8 cellular contexts compared by ENCODE assay signal in the genomic region with DNA sequence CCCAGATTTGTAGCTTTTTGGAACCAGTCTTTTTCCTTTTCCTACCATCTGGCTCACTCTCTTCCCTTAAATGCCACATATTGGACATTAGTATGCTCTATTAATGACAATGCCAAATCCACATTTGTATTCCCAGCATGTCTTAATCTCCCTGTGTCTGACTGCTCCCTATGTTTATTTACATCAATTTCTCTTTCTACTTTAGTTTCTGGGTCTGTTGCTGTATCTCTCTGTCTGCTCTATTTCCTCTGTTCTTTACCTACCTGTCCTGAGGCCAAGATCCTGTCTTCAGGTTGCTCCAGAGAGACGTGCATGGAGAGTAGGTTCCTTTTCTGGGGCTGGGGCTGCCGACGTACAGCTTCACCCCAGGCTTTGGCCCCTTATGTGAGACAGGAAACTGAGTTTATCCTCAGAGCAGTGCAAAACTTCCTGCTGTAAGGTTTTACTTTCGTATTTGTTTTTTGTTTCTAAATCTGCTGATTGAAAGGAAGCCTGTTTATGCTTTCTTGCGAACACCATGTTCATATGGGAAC. TPM values are rescaled to one million over a fixed set of nuclear protein-coding genes. Genes with fewer than 3 reads are reported as not detected.
DNase-seq lines count a peak whose midpoint lies in the region; ATAC-seq and TF ChIP-seq lines count a peak whose summit lies in the region.

No MANE protein-coding gene starts in this region.

- H3K36me3 ChIP-seq in mucosa of descending colon (ENCODE audit: low read depth): no peaks in the 10 kb centered on the region

- no peak overlapping the region for H2BK12ac ChIP-seq in H9 (ENCODE audit: insufficient read length, low read depth, low read length)

- peak; percentile 41 for DNase-seq in CD1c-positive myeloid dendritic cell (ENCODE audit: extremely low spot score)
- DNase-seq in activated T-helper 1 cell treated with anti-CD3 and anti-CD28 coated beads, Interleukin-12 subunit alpha, Interleukin-12 subunit beta, Interleukin-2, Interleukin-4 antibody, amounts not matched to agents 30 ng/mL and 10 ng/mL and 1 ng/mL, durations not matched to agents 14 hours and 24 hours and 36 hours (ENCODE audit: low spot score): peak; percentile 40
- peak; percentile 41 to 55 (median 46) for DNase-seq in mucosa of descending colon
- no peak for DNase-seq in glomerular visceral epithelial cell (ENCODE audit: extremely low spot score)
- DNase-seq in NCI-H2081 treated with DMSO at 0.1 percent for 48 hours (lab: John Stamatoyannopoulos, UW): no peak
- DNase-seq in H9: no peak

- no peak overlapping the region for H4K8ac ChIP-seq in H9 (replicated peaks; ENCODE audit: insufficient read length, low read depth, low read length)

- TF ChIP-seq CTCF in mucosa of descending colon (IDR thresholded peaks at IDR 0.05) (no peak), H9 (conservative IDR thresholded peaks at IDR 0.05) (no peak)

- H3K23me2 ChIP-seq in H9 (ENCODE audit: insufficient read length, low read depth, low read length, poor library complexity, severe bottlenecking): no peaks in the 10 kb centered on the region

- no peaks in the 10 kb centered on the region for H3K79me2 ChIP-seq in H9 (ENCODE audit: insufficient read depth, low read length)

- no peak overlapping the region for H3K23ac ChIP-seq in H9 (ENCODE audit: insufficient read length, low read depth, low read length)

- no peak overlapping the region for H3K18ac ChIP-seq in H9 (ENCODE audit: insufficient read length, low read depth, low read length)

- H3K27me3 ChIP-seq in H9 (ENCODE audit: insufficient read depth, low read length): no peaks in the 10 kb centered on the region

- H3K9ac ChIP-seq in H9 (ENCODE audit: extremely low read depth, insufficient read length, low read length): no peak overlapping the region

- no peaks in the 10 kb centered on the region for H3K4me1 Mint-ChIP-seq in activated T-helper 1 cell treated with anti-CD3 and anti-CD28 coated beads, Interleukin-12 subunit alpha, Interleukin-12 subunit beta, Interleukin-2, Interleukin-4 antibody, amounts not matched to agents 30 ng/mL and 10 ng/mL and 1 ng/mL, durations not matched to agents 14 hours and 24 hours and 36 hours (ENCODE audit: low read depth)
- no peaks in the 10 kb centered on the region for H3K4me1 Mint-ChIP-seq in H9

- no peak overlapping the region for H3T11ph ChIP-seq in H9 (ENCODE audit: low read length)

- no peak overlapping the region for H3K4me2 ChIP-seq in H9 (ENCODE audit: insufficient read depth, insufficient read length, low read length)

- H3K4me3 Mint-ChIP-seq in activated T-helper 1 cell treated with anti-CD3 and anti-CD28 coated beads, Interleukin-12 subunit alpha, Interleukin-12 subunit beta, Interleukin-2, Interleukin-4 antibody, amounts not matched to agents 30 ng/mL and 10 ng/mL and 1 ng/mL, durations not matched to agents 14 hours and 24 hours and 36 hours: no peak overlapping the region
- no peak overlapping the region for H3K4me3 Mint-ChIP-seq in H9

- H4K5ac ChIP-seq in H9 (ENCODE audit: insufficient read length, low read depth, low read length): no peak overlapping the region

- H3K9me3 ChIP-seq in mucosa of descending colon: no peaks in the 10 kb centered on the region
- H3K9me3 ChIP-seq in H9 (ENCODE audit: control insufficient read depth, low read depth, low read length): no peaks in the 10 kb centered on the region

- no peaks in the 10 kb centered on the region for H3K9me3 Mint-ChIP-seq in activated T-helper 1 cell treated with anti-CD3 and anti-CD28 coated beads, Interleukin-12 subunit alpha, Interleukin-12 subunit beta, Interleukin-2, Interleukin-4 antibody, amounts not matched to agents 30 ng/mL and 10 ng/mL and 1 ng/mL, durations not matched to agents 14 hours and 24 hours and 36 hours
- no peaks in the 10 kb centered on the region; a peak in 1 of 5 replicates for H3K9me3 Mint-ChIP-seq in H9

- H2AK5ac ChIP-seq in H9 (ENCODE audit: insufficient read length, low read length): no peak overlapping the region

- ATAC-seq in GM19397 (IDR thresholded peaks at IDR 0.05; ENCODE audit: unreplicated experiment) (peak; percentile 79), HG03460 (IDR thresholded peaks at IDR 0.05; ENCODE audit: unreplicated experiment) (peak; percentile 83), mucosa of descending colon (peak; percentile 88)

- no peak overlapping the region for H3K27ac Mint-ChIP-seq in activated T-helper 1 cell treated with anti-CD3 and anti-CD28 coated beads, Interleukin-12 subunit alpha, Interleukin-12 subunit beta, Interleukin-2, Interleukin-4 antibody, amounts not matched to agents 30 ng/mL and 10 ng/mL and 1 ng/mL, durations not matched to agents 14 hours and 24 hours and 36 hours
- H3K27ac Mint-ChIP-seq in H9: no peak overlapping the region

- no peak overlapping the region for H3K4ac ChIP-seq in H9 (ENCODE audit: low read depth, low read length)

- H2BK5ac ChIP-seq in H9 (ENCODE audit: insufficient read length, low read length): no peak overlapping the region

- H2BK20ac ChIP-seq in H9 (ENCODE audit: low read depth, low read length, poor library complexity, severe bottlenecking): no peak overlapping the region

- no peak overlapping the region for H4K91ac ChIP-seq in H9 (ENCODE audit: insufficient read length, low read depth, low read length)

- H3K4me3 ChIP-seq in mucosa of descending colon: no peak overlapping the region

- H3K27me3 Mint-ChIP-seq in activated T-helper 1 cell treated with anti-CD3 and anti-CD28 coated beads, Interleukin-12 subunit alpha, Interleukin-12 subunit beta, Interleukin-2, Interleukin-4 antibody, amounts not matched to agents 30 ng/mL and 10 ng/mL and 1 ng/mL, durations not matched to agents 14 hours and 24 hours and 36 hours (ENCODE audit: insufficient read depth): no peaks in the 10 kb centered on the region
- no peaks in the 10 kb centered on the region for H3K27me3 Mint-ChIP-seq in H9 (ENCODE audit: low read depth)

- WGBS in H9 (ENCODE audit: extremely low coverage, insufficient read length, low lambda C conversion rate): no CpG with 5 or more reads among the region's 5 CpGs

- H3K36me3 Mint-ChIP-seq in activated T-helper 1 cell treated with anti-CD3 and anti-CD28 coated beads, Interleukin-12 subunit alpha, Interleukin-12 subunit beta, Interleukin-2, Interleukin-4 antibody, amounts not matched to agents 30 ng/mL and 10 ng/mL and 1 ng/mL, durations not matched to agents 14 hours and 24 hours and 36 hours (ENCODE audit: low read depth): peaks cover 6% of the 10 kb centered on the region
- H3K36me3 Mint-ChIP-seq in H9 (ENCODE audit: insufficient read depth in 1 of 3, low read depth in 3 of 3): no peaks in the 10 kb centered on the region

- no peak overlapping the region for H2AFZ ChIP-seq in H9 (ENCODE audit: low read length)

- H3K27ac ChIP-seq in H9 (ENCODE audit: insufficient read length, low read depth, low read length): no peak overlapping the region

- H3K14ac ChIP-seq in H9 (ENCODE audit: insufficient read depth, low read length): no peak overlapping the region

- H2BK120ac ChIP-seq in H9 (ENCODE audit: low read depth, low read length, poor library complexity, severe bottlenecking): no peak overlapping the region

- H3K4me1 ChIP-seq in mucosa of descending colon (ENCODE audit: low read depth): no peaks in the 10 kb centered on the region
- no peaks in the 10 kb centered on the region for H3K4me1 ChIP-seq in H9 (ENCODE audit: insufficient read depth, low read length)

- H4K20me1 ChIP-seq in H9 (ENCODE audit: control insufficient read depth, insufficient read depth, insufficient read length): no peaks in the 10 kb centered on the region

- no peaks in the 10 kb centered on the region for H3K79me1 ChIP-seq in H9 (ENCODE audit: insufficient read depth, low read depth, low read length, poor library complexity, severe bottlenecking)

- intact Hi-C loops in activated T-helper 1 cell treated with anti-CD3 and anti-CD28 coated beads, Interleukin-12 subunit alpha, Interleukin-12 subunit beta, Interleukin-2, Interleukin-4 antibody, amounts not matched to agents 30 ng/mL and 10 ng/mL and 1 ng/mL, durations not matched to agents 14 hours and 24 hours and 36 hours (cut with micrococcal nuclease): loop anchor here (1.0 to 5.0 kb wide), 7 partner anchors 8 to 1054 kb away; partner anchors contain the start of genes CAVIN3, MRPL17, PPFIBP2 and TAF10
- intact Hi-C loops in mucosa of descending colon (cut with DNase I, micrococcal nuclease): no loop called here

- H2BK15ac ChIP-seq in H9 (ENCODE audit: low read depth, low read length): no peak overlapping the region

- no peak overlapping the region for H3K56ac ChIP-seq in H9 (ENCODE audit: insufficient read length, low read depth, low read length)

RNA-seq across cellular contexts. Expression of gene OR2AG2, which starts 25.6 kb away (rescaled TPM):
- 0.23 and 0.47 TPM in 2 replicates for total RNA-seq in activated T-helper 1 cell treated with anti-CD3 and anti-CD28 coated beads, Interleukin-12 subunit alpha, Interleukin-12 subunit beta, Interleukin-2, Interleukin-4 antibody, amounts not matched to agents 30 ng/mL and 10 ng/mL and 1 ng/mL, durations not matched to agents 14 hours and 24 hours and 36 hours
- under 1 TPM; 0.14 to 0.49 (median 0.28) TPM for total RNA-seq in mucosa of descending colon
- 0.26 and 0.33 TPM in 2 replicates for total RNA-seq in H9 (2021)

RNA-seq across cellular contexts. Expression of gene OR2AG1, which starts 36.7 kb away (rescaled TPM):
- not detected in 2 replicates for total RNA-seq in activated T-helper 1 cell treated with anti-CD3 and anti-CD28 coated beads, Interleukin-12 subunit alpha, Interleukin-12 subunit beta, Interleukin-2, Interleukin-4 antibody, amounts not matched to agents 30 ng/mL and 10 ng/mL and 1 ng/mL, durations not matched to agents 14 hours and 24 hours and 36 hours
- total RNA-seq in mucosa of descending colon (not detected), H9 (2021) (not detected in 2 replicates)

RNA-seq across cellular contexts. Expression of gene OR6A2, which starts 53.3 kb away (rescaled TPM):
- total RNA-seq in activated T-helper 1 cell treated with anti-CD3 and anti-CD28 coated beads, Interleukin-12 subunit alpha, Interleukin-12 subunit beta, Interleukin-2, Interleukin-4 antibody, amounts not matched to agents 30 ng/mL and 10 ng/mL and 1 ng/mL, durations not matched to agents 14 hours and 24 hours and 36 hours: 0.31 and 0.47 TPM in 2 replicates
- total RNA-seq in mucosa of descending colon (under 1 TPM; 0.28 to 0.69 (median 0.29) TPM), H9 (2021) (0.33 and 0.35 TPM in 2 replicates)

Comparison
In these comparisons a context has a peak if more than half of its experiments do, and no peak if none do; other contexts are left out.
1. DNase-seq: peak in CD1c-positive myeloid dendritic cell (single experiment), activated T-helper 1 cell treated with anti-CD3 and anti-CD28 coated beads, Interleukin-12 subunit alpha, Interleukin-12 subunit beta, Interleukin-2, Interleukin-4 antibody, amounts not matched to agents 30 ng/mL and 10 ng/mL and 1 ng/mL, durations not matched to agents 14 hours and 24 hours and 36 hours (single experiment) and mucosa of descending colon (3 of 3); none in glomerular visceral epithelial cell (single experiment), NCI-H2081 treated with DMSO at 0.1 percent for 48 hours (single experiment) and H9 (single experiment).
2. Peak in every context shown above with its lines, with median percentiles within 50 percentile points of each other: ATAC-seq.